In genomic region chr9:68861436-68861835, GRCh38 we compare ENCODE assay signal across 26 cellular contexts.
A peak's percentile ranks its signal among the peaks of the same experiment; 100 is the strongest.
DNase-seq lines count a peak whose midpoint lies in the region; ATAC-seq, FAIRE-seq and TF ChIP-seq lines count a peak whose summit lies in the region.
"Had no signal": no experiment of that assay in that cellular context is flagged by ENCODE, and none has a peak within 500 bp of the region (broad histone marks: within the 10 kb centered on the region; RNA-seq: fewer than 3 reads in every experiment).

No MANE protein-coding gene starts in this region.

- no peaks in the 10 kb centered on the region for H3K9me2 ChIP-seq in MM.1S (replicated peaks; ENCODE audit: insufficient read depth, low read length)

- no peak for TF ChIP-seq CTCF in H9 (conservative IDR thresholded peaks at IDR 0.05)
- TF ChIP-seq CTCF in H1 (IDR thresholded peaks at IDR 0.05; ENCODE audit: control extremely low read depth in 1 of 3, insufficient read depth in 1 of 3, low read depth in 1 of 3, low read length in 3 of 3): no peak
- no peak for TF ChIP-seq CTCF in right atrium auricular region (IDR thresholded peaks at IDR 0.05)
- TF ChIP-seq CTCF in MM.1S (IDR thresholded peaks at IDR 0.05; ENCODE audit: low read length): no peak

- intact Hi-C loops in sciatic nerve (cut with DNase I): no loop called here

- no peak overlapping the region for H2BK15ac ChIP-seq in H9 (ENCODE audit: low read depth, low read length)
- 0 out of 2 replicates have a peak overlapping the region, but pooled peaks have one; percentile 5 for H2BK15ac ChIP-seq in H1 (ENCODE audit: low read length)

- H2AK5ac ChIP-seq in H9 (ENCODE audit: insufficient read length, low read length) (no peak overlapping the region), H1 (ENCODE audit: low read depth, low read length) (no peak overlapping the region)

- TF ChIP-seq POLR2A in H1 (IDR thresholded peaks at IDR 0.05; ENCODE audit: control extremely low read depth in 1 of 2, low read depth in 2 of 2, low read length in 2 of 2): no peak

- no peak for TF ChIP-seq RAD21 in H1 (IDR thresholded peaks at IDR 0.05 in 1 of 2, conservative IDR thresholded peaks at IDR 0.05 in 1 of 2; ENCODE audit: low read depth in 2 of 2, low read length in 2 of 2)

- H3K18ac ChIP-seq in H9 (ENCODE audit: insufficient read length, low read depth, low read length) (peak overlapping the region; percentile 4), H1 (ENCODE audit: extremely low read depth, low read length) (no peak overlapping the region)

- H4K20me1 ChIP-seq in H9 (ENCODE audit: control insufficient read depth, insufficient read depth, insufficient read length) (no peaks in the 10 kb centered on the region), H1 (replicated peaks in 1 of 2; ENCODE audit: control insufficient read depth in 1 of 2, insufficient read depth in 2 of 2, low read length in 2 of 2) (no peaks in the 10 kb centered on the region), MM.1S (ENCODE audit: insufficient read depth, low read length) (no peaks in the 10 kb centered on the region)

- H3K27me3 ChIP-seq in H9 (ENCODE audit: insufficient read depth, low read length) (no peaks in the 10 kb centered on the region), H1 (replicated peaks in 1 of 4; ENCODE audit: control insufficient read depth in 3 of 4, extremely low read depth in 1 of 4, insufficient read depth in 3 of 4, low read length in 3 of 4) (no peaks in the 10 kb centered on the region; a peak in 1 of 7 replicates), right atrium auricular region (no peaks in the 10 kb centered on the region), MM.1S (replicated peaks; ENCODE audit: insufficient read depth, low read length) (no peaks in the 10 kb centered on the region)
- H3K27me3 ChIP-seq: Peyer's patch had no signal

- no peaks in the 10 kb centered on the region for H3K79me2 ChIP-seq in H9 (ENCODE audit: insufficient read depth, low read length)
- no peaks in the 10 kb centered on the region for H3K79me2 ChIP-seq in H1 (ENCODE audit: control insufficient read depth in 1 of 2, insufficient read depth in 2 of 2, low read length in 2 of 2)
- H3K79me2 ChIP-seq in MM.1S (ENCODE audit: low read length): no peaks in the 10 kb centered on the region

- no peaks in the 10 kb centered on the region for H3K79me1 ChIP-seq in H9 (ENCODE audit: insufficient read depth, low read depth, low read length, poor library complexity, severe bottlenecking)
- no peaks in the 10 kb centered on the region for H3K79me1 ChIP-seq in H1 (ENCODE audit: low read depth, low read length)

- peak overlapping the region; percentile 53; the same call in 1 of the 2 replicates for H3K14ac ChIP-seq in H9 (ENCODE audit: insufficient read depth, low read length)
- H3K14ac ChIP-seq in H1 (ENCODE audit: insufficient read length): no peak overlapping the region

- H3K36me3 ChIP-seq in H1 (ENCODE audit: control insufficient read depth in 2 of 4, insufficient read depth in 4 of 4, low read length in 3 of 4) (no peaks in the 10 kb centered on the region), right atrium auricular region (no peaks in the 10 kb centered on the region), MM.1S (replicated peaks; ENCODE audit: insufficient read depth, low read length) (no peaks in the 10 kb centered on the region)
- H3K36me3 ChIP-seq: Peyer's patch had no signal

- DNase-seq in H9 (no peak), H1 (ENCODE audit: low read depth in 1 of 2, low spot score in 2 of 2) (no peak), right atrium auricular region (ENCODE audit: low spot score) (no peak), sciatic nerve (ENCODE audit: low spot score) (no peak), MM.1S (no peak)
- DNase-seq in activated naive CD4-positive, alpha-beta T cell treated with anti-CD3 and anti-CD28 coated beads, Interleukin-2, amount 50 U/mL, for 16 hours: no peak
- DNase-seq in activated T-cell treated with anti-CD3 and anti-CD28 coated beads, Interleukin-2, amount 50 U/mL, for 1 hour: no peak
- DNase-seq: Calu3; CD8-positive, alpha-beta memory T cell; DMS53; EL; GF-D8; HFFc6; KBM-7; NCI-H1092 treated with DMSO at 0.1 percent for 48 hours; NCI-H1436 treated with DMSO at 0.1 percent for 48 hours; NCI-H1930; NCI-H2227 treated with DMSO at 0.1 percent for 48 hours; NCI-H510A; NCI-H748 treated with DMSO at 0.1 percent for 48 hours; Peyer's patch had no signal

- H2BK20ac ChIP-seq in H9 (ENCODE audit: low read depth, low read length, poor library complexity, severe bottlenecking): no peak overlapping the region
- no peak overlapping the region for H2BK20ac ChIP-seq in H1 (ENCODE audit: low read length)

- H2BK5ac ChIP-seq in H9 (ENCODE audit: insufficient read length, low read length): no peak overlapping the region
- no peak overlapping the region for H2BK5ac ChIP-seq in H1 (ENCODE audit: low read depth, low read length)

- H3K4me2 ChIP-seq in H9 (ENCODE audit: insufficient read depth, insufficient read length, low read length) (no peak overlapping the region), H1 (ENCODE audit: insufficient read depth in 1 of 2, low read depth in 2 of 2, low read length in 2 of 2) (no peak overlapping the region), MM.1S (ENCODE audit: low read depth, low read length) (no peak overlapping the region)

- H3K9ac ChIP-seq in H9 (ENCODE audit: extremely low read depth, insufficient read length, low read length): no peak overlapping the region
- H3K9ac ChIP-seq in H1 (replicated peaks in 1 of 4; ENCODE audit: extremely low read depth in 1 of 4, low read depth in 3 of 4, low read length in 3 of 4): no peak overlapping the region
- no peak overlapping the region for H3K9ac ChIP-seq in MM.1S (ENCODE audit: low read length)

- H3K4ac ChIP-seq in H9 (ENCODE audit: low read depth, low read length) (no peak overlapping the region), H1 (replicated peaks; ENCODE audit: insufficient read length, low read depth, low read length) (no peak overlapping the region)

- H3K4me3 ChIP-seq in H1 (ENCODE audit: extremely low read depth in 1 of 4, insufficient read depth in 2 of 4, low read depth in 3 of 4, low read length in 4 of 4): no peak overlapping the region
- no peak overlapping the region for H3K4me3 ChIP-seq in right atrium auricular region
- H3K4me3 ChIP-seq in MM.1S (ENCODE audit: low read length): no peak overlapping the region
- H3K4me3 ChIP-seq: Peyer's patch had no signal

- no peaks in the 10 kb centered on the region for H3F3A ChIP-seq in MM.1S (ENCODE audit: insufficient read depth, low read length)

- H3K27me3 Mint-ChIP-seq in H9 (ENCODE audit: low read depth): no peaks in the 10 kb centered on the region; the same call in 1 of the 2 replicates

- POLR2A ChIA-PET in H1 (lab: Charles Lee; ENCODE audit: partially characterized antibody): interaction anchor here (1.0 kb wide), 1 partner anchor 11 kb away, joined by 3 read pairs; no protein-coding TSS in a partner anchor

- WGBS in H9 (ENCODE audit: extremely low coverage, insufficient read length, low lambda C conversion rate): no CpG with 5 or more reads among the region's 9 CpGs
- WGBS in H1 (ENCODE audit: extremely low coverage in 1 of 2, insufficient coverage in 1 of 2, insufficient read length in 1 of 2, insufficient replicate concordance in 2 of 2, low coverage in 1 of 2, low lambda C conversion rate in 2 of 2, missing lambda C conversion rate in 1 of 2), 2 experiments: 92% methylated on average over 9 of the region's 9 CpGs; no CpG with 5 or more reads in 1 of the 2 experiments

- peak overlapping the region in 1 of 3 experiments; percentile 26; a peak in 1 of 7 replicates for H3K27ac Mint-ChIP-seq in H9
- H3K27ac Mint-ChIP-seq: CD8-positive, alpha-beta memory T cell; HFFc6 had no signal

- H3K23me2 ChIP-seq in H9 (ENCODE audit: insufficient read length, low read depth, low read length, poor library complexity, severe bottlenecking) (no peaks in the 10 kb centered on the region), H1 (ENCODE audit: low read depth, low read length) (no peaks in the 10 kb centered on the region)

- H4K91ac ChIP-seq in H9 (ENCODE audit: insufficient read length, low read depth, low read length) (no peak overlapping the region), H1 (replicated peaks; ENCODE audit: insufficient read length, low read length) (peak overlapping the region; percentile 45)

- H3K36me3 Mint-ChIP-seq in H9 (ENCODE audit: insufficient read depth in 1 of 3, low read depth in 3 of 3): peaks cover 0 to 3% (median 0%) of the 10 kb centered on the region in 3 experiments; a peak in 1 of 7 replicates
- H3K36me3 Mint-ChIP-seq: CD8-positive, alpha-beta memory T cell had no signal

- H4K5ac ChIP-seq in H9 (ENCODE audit: insufficient read length, low read depth, low read length) (no peak overlapping the region), H1 (ENCODE audit: insufficient read length, low read depth, low read length) (no peak overlapping the region)

- peaks cover 15 to 16% of the 10 kb centered on the region in 2 experiments for H3K4me1 Mint-ChIP-seq in H9
- H3K4me1 Mint-ChIP-seq: CD8-positive, alpha-beta memory T cell had no signal

- H3K23ac ChIP-seq in H9 (ENCODE audit: insufficient read length, low read depth, low read length) (no peak overlapping the region), H1 (ENCODE audit: insufficient read length) (no peak overlapping the region)

- H2BK120ac ChIP-seq in H9 (ENCODE audit: low read depth, low read length, poor library complexity, severe bottlenecking) (no peak overlapping the region), H1 (replicated peaks; ENCODE audit: low read depth, low read length) (no peak overlapping the region)

- ATAC-seq in sciatic nerve: peak; percentile 17
- ATAC-seq: HepG2 had no signal

- no peak overlapping the region for H3K4me3 Mint-ChIP-seq in H9
- H3K4me3 Mint-ChIP-seq: CD8-positive, alpha-beta memory T cell; HFFc6 had no signal

- H3K4me1 ChIP-seq in H9 (ENCODE audit: insufficient read depth, low read length) (peaks cover 6% of the 10 kb centered on the region; the same call in 1 of the 2 replicates), H1 (replicated peaks in 1 of 4; ENCODE audit: control insufficient read depth in 3 of 4, insufficient read depth in 4 of 4, low read length in 3 of 4) (peaks cover 0 to 4% (median 0%) of the 10 kb centered on the region in 4 experiments; a peak in 1 of 7 replicates), right atrium auricular region (no peaks in the 10 kb centered on the region), MM.1S (ENCODE audit: low read length) (peaks cover 12% of the 10 kb centered on the region)
- H3K4me1 ChIP-seq: Peyer's patch had no signal

- H3K9me3 ChIP-seq in H9 (ENCODE audit: control insufficient read depth, low read depth, low read length): no peaks in the 10 kb centered on the region
- no peaks in the 10 kb centered on the region for H3K9me3 ChIP-seq in H1 (ENCODE audit: insufficient read depth in 2 of 2, low read depth in 1 of 2, low read length in 1 of 2)
- no peaks in the 10 kb centered on the region for H3K9me3 ChIP-seq in right atrium auricular region
- H3K9me3 ChIP-seq in MM.1S (replicated peaks; ENCODE audit: insufficient read depth, low read length): no peaks in the 10 kb centered on the region
- H3K9me3 ChIP-seq: Peyer's patch had no signal

- H2AFZ ChIP-seq in H9 (ENCODE audit: low read length): no peak overlapping the region
- H2AFZ ChIP-seq in H1 (ENCODE audit: low read length): peak overlapping the region; percentile 1
- no peak overlapping the region for H2AFZ ChIP-seq in MM.1S (ENCODE audit: low read length)

- CTCF ChIA-PET in H1 (lab: Charles Lee; ENCODE audit: partially characterized antibody): interaction anchor here (4.7 kb wide), 1 partner anchor 16 kb away, joined by 20 read pairs; no protein-coding TSS in a partner anchor

- H3K56ac ChIP-seq in H9 (ENCODE audit: insufficient read length, low read depth, low read length) (no peak overlapping the region), H1 (replicated peaks; ENCODE audit: insufficient read length, low read depth, low read length) (no peak overlapping the region)

- FAIRE-seq in H1 (lab: Jason Lieb, UNC): peak; percentile 19
- FAIRE-seq: A204.1, H54, HepG2 had no signal

- H3K27ac ChIP-seq in H9 (ENCODE audit: insufficient read length, low read depth, low read length) (no peak overlapping the region), H1 (ENCODE audit: low read depth, low read length) (no peak overlapping the region), right atrium auricular region (peak overlapping the region; percentile 40 to 61), MM.1S (ENCODE audit: low read length) (no peak overlapping the region)
- H3K27ac ChIP-seq: C4-2B, HL-60, Peyer's patch had no signal

- H4K8ac ChIP-seq in H9 (replicated peaks; ENCODE audit: insufficient read length, low read depth, low read length): no peak overlapping the region
- no peak overlapping the region for H4K8ac ChIP-seq in H1 (ENCODE audit: extremely low read depth, insufficient read depth, low read length)

- TF ChIP-seq EP300 in H1 (IDR thresholded peaks at IDR 0.05; ENCODE audit: borderline replicate concordance in 1 of 2, low read depth in 2 of 2, low read length in 2 of 2): no peak

- H3T11ph ChIP-seq in H9 (ENCODE audit: low read length): no peak overlapping the region

- H2BK12ac ChIP-seq in H9 (ENCODE audit: insufficient read length, low read depth, low read length): no peak overlapping the region
- H2BK12ac ChIP-seq in H1 (ENCODE audit: low read depth, low read length): no peak overlapping the region

- no peaks in the 10 kb centered on the region for H3K9me3 Mint-ChIP-seq in H9
- H3K9me3 Mint-ChIP-seq: CD8-positive, alpha-beta memory T cell; HFFc6 had no signal

Comparison
In these comparisons a context has a peak if more than half of its experiments do, and no peak if none do; other contexts are left out.
1. H3K27ac ChIP-seq: peak in right atrium auricular region (2 of 2); none in H9 (single experiment), H1 (single experiment) and MM.1S (single experiment).